11 cellular contexts compared by ENCODE assay signal in the genomic region with DNA sequence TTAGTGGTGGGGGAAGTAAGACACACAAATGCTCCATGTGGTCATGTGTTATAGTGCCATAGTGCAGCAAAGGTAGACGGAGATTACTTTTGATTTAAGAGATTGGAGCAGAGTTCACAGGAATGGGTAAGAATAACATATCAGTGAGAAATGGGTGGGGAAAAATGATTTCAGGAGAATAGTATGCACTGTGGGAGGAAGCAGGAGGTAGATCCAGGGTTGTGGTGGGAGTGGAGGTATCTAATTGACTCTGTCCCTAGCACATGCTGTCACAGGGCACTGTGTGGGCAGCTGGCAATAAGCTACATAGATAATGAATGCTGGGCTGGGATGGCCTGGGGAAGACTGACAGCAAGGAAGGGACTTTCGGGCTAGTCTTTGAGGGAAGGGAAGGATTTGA.
DNase-seq lines count a peak whose midpoint lies in the region; ATAC-seq and TF ChIP-seq lines count a peak whose summit lies in the region.
"Had no signal": no experiment of that assay in that cellular context is flagged by ENCODE, and none has a peak within 500 bp of the region (broad histone marks: within the 10 kb centered on the region; RNA-seq: fewer than 3 reads in every experiment).

No MANE protein-coding gene starts in this region.

- WGBS in heart left ventricle, 4 donors = 53 to 79% (median 58%) methylated on average over 2 of the region's 2 CpGs

- BruUV-seq in PC-9 (replicated peaks; lab: Mats Ljungman, UMichigan) = no TSS peak

- H3K27me3 ChIP-seq in PC-9 (ENCODE audit: insufficient read depth, low read depth) = no peaks in the 10 kb centered on the region
- H3K27me3 ChIP-seq in heart left ventricle = no peaks in the 10 kb centered on the region
- H3K27me3 ChIP-seq in skeletal muscle satellite cell (ENCODE audit: control insufficient read depth, insufficient read depth, low read length) = no peaks in the 10 kb centered on the region

- H3F3A ChIP-seq in PC-9 (ENCODE audit: insufficient read depth, low read depth) = peaks cover 20% of the 10 kb centered on the region

- peaks cover 11% of the 10 kb centered on the region for H3K4me1 Mint-ChIP-seq in activated CD4-positive, alpha-beta T cell treated with anti-CD3 and anti-CD28 coated beads for 36 hours
- H3K4me1 Mint-ChIP-seq in CD14-positive monocyte = peaks cover 11% of the 10 kb centered on the region

- no peak overlapping the region for H2AFZ ChIP-seq in PC-9

- ATAC-seq in activated CD4-positive, alpha-beta T cell treated with anti-CD3 and anti-CD28 coated beads for 36 hours = peak; percentile 47
- ATAC-seq in heart left ventricle = peak in 3 of 4 donors; percentile 60 to 75 (median 65)

- H3K9ac ChIP-seq in skeletal muscle satellite cell (ENCODE audit: low read depth, low read length) = no peak overlapping the region

- H3K9me3 ChIP-seq in PC-9 (ENCODE audit: insufficient read depth, low read depth) = no peaks in the 10 kb centered on the region
- no peaks in the 10 kb centered on the region for H3K9me3 ChIP-seq in heart left ventricle
- H3K9me3 ChIP-seq in skeletal muscle satellite cell (replicated peaks; ENCODE audit: low read length) = no peaks in the 10 kb centered on the region

- H3K27ac ChIP-seq in PC-9 (peak overlapping the region; percentile 46; the same call in 1 of the 2 replicates), heart left ventricle (peak overlapping the region in 9 of 12 donors; percentile 12 to 66 (median 44))
- H3K27ac ChIP-seq: HL-60 had no signal

- no peaks in the 10 kb centered on the region for H3K9me3 Mint-ChIP-seq in activated CD4-positive, alpha-beta T cell treated with anti-CD3 and anti-CD28 coated beads for 36 hours (ENCODE audit: low read depth)
- H3K9me3 Mint-ChIP-seq in CD14-positive monocyte = no peaks in the 10 kb centered on the region

- CTCF ChIA-PET in activated CD4-positive, alpha-beta T cell treated with anti-CD3 and anti-CD28 coated beads for 36 hours (lab: Charles Lee) = interaction anchor here (1.6 to 4.5 kb wide), 5 partner anchors 10 to 98 kb away, joined by 5 to 13 read pairs (median 10); no protein-coding TSS in a partner anchor
- CTCF ChIA-PET in PC-9 (lab: Charles Lee) = no interaction called here

- intact Hi-C loops in activated CD4-positive, alpha-beta T cell treated with anti-CD3 and anti-CD28 coated beads for 36 hours (cut with DNase I, micrococcal nuclease) = loop anchor here (5.0 kb wide), 2 partner anchors 106 to 166 kb away; no protein-coding TSS in a partner anchor
- intact Hi-C loops in PC-9 (cut with micrococcal nuclease; ENCODE audit: unreplicated experiment) (loop anchor here (1.0 to 5.0 kb wide), 3 partner anchors 32 to 861 kb away; no protein-coding TSS in a partner anchor), heart left ventricle (cut with DNase I) (no loop called here), CD14-positive monocyte (cut with micrococcal nuclease) (no loop called here)

- no peak overlapping the region for H3K27ac Mint-ChIP-seq in activated CD4-positive, alpha-beta T cell treated with anti-CD3 and anti-CD28 coated beads for 36 hours
- H3K27ac Mint-ChIP-seq in CD14-positive monocyte = no peak overlapping the region

- no peaks in the 10 kb centered on the region for H4K20me1 ChIP-seq in PC-9 (ENCODE audit: insufficient read depth)

- H3K4me1 ChIP-seq in PC-9 (replicated peaks; ENCODE audit: insufficient read depth) (peaks cover 33% of the 10 kb centered on the region), heart left ventricle (peaks cover 6 to 44% (median 24%) of the 10 kb centered on the region in 12 donors), skeletal muscle satellite cell (ENCODE audit: control insufficient read depth, insufficient read depth, low read length) (peaks cover 34% of the 10 kb centered on the region)

- peak; percentile 42 for DNase-seq in activated CD4-positive, alpha-beta T cell treated with anti-CD3 and anti-CD28 coated beads for 36 hours
- no peak for DNase-seq in activated CD4-positive, alpha-beta T cell treated with anti-CD3 and anti-CD28 coated beads for 1 hour
- DNase-seq in PC-9 (peak; percentile 37 to 44), heart left ventricle (peak in 1 of 5 donors; percentile 25), CD14-positive monocyte (ENCODE audit: low spot score) (no peak), NCI-H146 treated with DMSO at 0.1 percent for 48 hours (lab: John Stamatoyannopoulos, UW; ENCODE audit: unreplicated experiment) (no peak), NCI-H1048 (lab: John Stamatoyannopoulos, UW) (no peak)
- DNase-seq: glutamatergic neuron, NCI-H345 had no signal

- no peak for TF ChIP-seq POLR2A in heart left ventricle (IDR thresholded peaks at IDR 0.05)

- no peak overlapping the region for H3K4me3 Mint-ChIP-seq in activated CD4-positive, alpha-beta T cell treated with anti-CD3 and anti-CD28 coated beads for 36 hours
- H3K4me3 Mint-ChIP-seq in CD14-positive monocyte = no peak overlapping the region

- H3K4me2 ChIP-seq in PC-9 = peak overlapping the region; percentile 37; the same call in 1 of the 2 replicates
- peak overlapping the region; percentile 72 for H3K4me2 ChIP-seq in skeletal muscle satellite cell (ENCODE audit: low read length)

- H3K27me3 Mint-ChIP-seq in activated CD4-positive, alpha-beta T cell treated with anti-CD3 and anti-CD28 coated beads for 36 hours = no peaks in the 10 kb centered on the region
- H3K27me3 Mint-ChIP-seq in CD14-positive monocyte (ENCODE audit: low read depth in 3 of 3) = no peaks in the 10 kb centered on the region

- TF ChIP-seq CTCF in PC-9 (conservative IDR thresholded peaks at IDR 0.05) (no peak), heart left ventricle (IDR thresholded peaks at IDR 0.05) (no peak), CD14-positive monocyte (IDR thresholded peaks at IDR 0.05) (no peak)

- POLR2A ChIA-PET in activated CD4-positive, alpha-beta T cell treated with anti-CD3 and anti-CD28 coated beads for 36 hours (lab: Charles Lee) = interaction anchor here (0.6 kb wide), 1 partner anchor 24 kb away, joined by 3 read pairs; no protein-coding TSS in a partner anchor
- POLR2A ChIA-PET in PC-9 (lab: Charles Lee; ENCODE audit: unreplicated experiment) = no interaction called here

- H3K36me3 ChIP-seq in PC-9 (ENCODE audit: low read depth) (no peaks in the 10 kb centered on the region), heart left ventricle (no peaks in the 10 kb centered on the region), skeletal muscle satellite cell (ENCODE audit: insufficient read depth, low read length) (no peaks in the 10 kb centered on the region)

- H3K4me3 ChIP-seq in PC-9 (no peak overlapping the region), heart left ventricle (no peak overlapping the region), skeletal muscle satellite cell (ENCODE audit: low read length) (no peak overlapping the region)

- H3K79me2 ChIP-seq in PC-9 (ENCODE audit: low read depth) = no peaks in the 10 kb centered on the region

- no peaks in the 10 kb centered on the region for H3K36me3 Mint-ChIP-seq in activated CD4-positive, alpha-beta T cell treated with anti-CD3 and anti-CD28 coated beads for 36 hours (ENCODE audit: low read depth)
- H3K36me3 Mint-ChIP-seq in CD14-positive monocyte = no peaks in the 10 kb centered on the region

- H3K9me2 ChIP-seq in PC-9 (ENCODE audit: insufficient read depth) = no peaks in the 10 kb centered on the region

Comparison
In these comparisons a context has a peak if more than half of its experiments do, and no peak if none do; other contexts are left out.
1. DNase-seq: peak in activated CD4-positive, alpha-beta T cell treated with anti-CD3 and anti-CD28 coated beads for 36 hours (single experiment) and PC-9 (2 of 2); none in activated CD4-positive, alpha-beta T cell treated with anti-CD3 and anti-CD28 coated beads for 1 hour (single experiment), CD14-positive monocyte (single experiment), NCI-H146 treated with DMSO at 0.1 percent for 48 hours (single experiment) and NCI-H1048 (single experiment).
2. intact Hi-C loops: an anchor here in activated CD4-positive, alpha-beta T cell treated with anti-CD3 and anti-CD28 coated beads for 36 hours (5.0 kb wide) and PC-9 (1.0 to 5.0 kb wide); none called in heart left ventricle and CD14-positive monocyte.